In genomic region chr6:41786451-41787218, GRCh38 we compare ENCODE assay signal across 8 cellular contexts. TPM values are rescaled to one million over a fixed set of nuclear protein-coding genes. Genes with fewer than 3 reads are reported as not detected.
A peak's percentile ranks its signal among the peaks of the same experiment; 100 is the strongest.
DNase-seq lines count a peak whose midpoint lies in the region; ATAC-seq and TF ChIP-seq lines count a peak whose summit lies in the region.

No MANE protein-coding gene starts in this region.

- H3K9me2 ChIP-seq in neural cell (ENCODE audit: insufficient read depth, low read length) = no peaks in the 10 kb centered on the region

- no peaks in the 10 kb centered on the region for H3F3A ChIP-seq in neural cell (ENCODE audit: insufficient read depth, low read length, poor library complexity, severe bottlenecking)

- in situ Hi-C loops in KBM-7 (cut with MboI; ENCODE audit: low pct_unique_long_range_greater_than_20kb, low sequenced_read_pairs) = loop anchor here (10.0 kb wide), 1 partner anchor 258 kb away; no protein-coding TSS in a partner anchor

- DNase-seq in DMS153 treated with DMSO at 0.1 percent for 48 hours (lab: John Stamatoyannopoulos, UW; ENCODE audit: unreplicated experiment) (peak; percentile 68), KBM-7 (peak; percentile 76), RWPE1 (ENCODE audit: low spot score) (peak; percentile 85), fibroblast of the conjunctiva (ENCODE audit: low read depth) (peak; percentile 38)
- DNase-seq in activated effector memory CD4-positive, alpha-beta T cell treated with anti-CD3 and anti-CD28 coated beads, Interleukin-2, amount 50 U/mL, for 16 hours = peak; percentile 96
- peak; percentile 87 to 90 for DNase-seq in stimulated activated naive CD8-positive, alpha-beta T cell treated with anti-CD3 and anti-CD28 coated beads, Interleukin-15, amount 100 ng/mL, for 72 hours

- H4K20me1 ChIP-seq in neural cell (ENCODE audit: insufficient read depth) = no peaks in the 10 kb centered on the region

- peak overlapping the region; percentile 89 for H3K27ac ChIP-seq in RWPE1
- H3K27ac ChIP-seq in neural cell (ENCODE audit: low read length) = peak overlapping the region; percentile 79

- H3K4me3 ChIP-seq in neural cell (ENCODE audit: low read length) = peak overlapping the region; percentile 76

- H3K9me3 Mint-ChIP-seq in stimulated activated naive CD8-positive, alpha-beta T cell treated with anti-CD3 and anti-CD28 coated beads, Interleukin-15, amount 100 ng/mL, for 72 hours = no peaks in the 10 kb centered on the region

- CTCF ChIA-PET in RWPE1 (lab: Yijun Ruan, JAX) = interaction anchor here (0.5 to 2.4 kb wide), 26 partner anchors 10 to 993 kb away, joined by 3 to 13 read pairs (median 4); partner anchors contain the start of genes BYSL, MED20 and TAF8

- H3K4me1 Mint-ChIP-seq in stimulated activated naive CD8-positive, alpha-beta T cell treated with anti-CD3 and anti-CD28 coated beads, Interleukin-15, amount 100 ng/mL, for 72 hours = peaks cover 29% of the 10 kb centered on the region

- H3K79me2 ChIP-seq in neural cell (replicated peaks; ENCODE audit: insufficient read depth, low read length) = peaks cover 3% of the 10 kb centered on the region

- H3K9me3 ChIP-seq in neural cell (ENCODE audit: low read length) = no peaks in the 10 kb centered on the region

- POLR2A ChIA-PET in RWPE1 (lab: Yijun Ruan, JAX; ENCODE audit: low non-redundant PET) = interaction anchor here (0.5 to 2.0 kb wide), 2 partner anchors 52 to 64 kb away, joined by 5 to 7 read pairs; no protein-coding TSS in a partner anchor

- TF ChIP-seq CTCF in RWPE1 (conservative IDR thresholded peaks at IDR 0.05; ENCODE audit: low read depth) = peak; percentile 84
- peak; percentile 86 for TF ChIP-seq CTCF in neural cell (IDR thresholded peaks at IDR 0.05; ENCODE audit: poor library complexity, severe bottlenecking)

- H3K4me3 Mint-ChIP-seq in stimulated activated naive CD8-positive, alpha-beta T cell treated with anti-CD3 and anti-CD28 coated beads, Interleukin-15, amount 100 ng/mL, for 72 hours = peak overlapping the region; percentile 94

- H3K27ac Mint-ChIP-seq in stimulated activated naive CD8-positive, alpha-beta T cell treated with anti-CD3 and anti-CD28 coated beads, Interleukin-15, amount 100 ng/mL, for 72 hours = peak overlapping the region; percentile 98 to 99

- ATAC-seq in GM21529 (IDR thresholded peaks at IDR 0.05; ENCODE audit: unreplicated experiment) = peak; percentile 51
- ATAC-seq in stimulated activated naive CD8-positive, alpha-beta T cell treated with anti-CD3 and anti-CD28 coated beads, Interleukin-15, amount 100 ng/mL, for 72 hours = peak; percentile 82

- peak overlapping the region; percentile 78 for H3K4me2 ChIP-seq in neural cell (ENCODE audit: low read length)

- peaks cover under 1% of the 10 kb centered on the region for H3K27me3 Mint-ChIP-seq in stimulated activated naive CD8-positive, alpha-beta T cell treated with anti-CD3 and anti-CD28 coated beads, Interleukin-15, amount 100 ng/mL, for 72 hours

- H3K27me3 ChIP-seq in neural cell (ENCODE audit: insufficient read depth, low read depth, low read length) = no peaks in the 10 kb centered on the region

- H2AFZ ChIP-seq in neural cell (ENCODE audit: low read depth, low read length) = peak overlapping the region; percentile 65

- TF ChIP-seq RAD21 in neural cell (conservative IDR thresholded peaks at IDR 0.05) = peak; percentile 74

- no peak for TF ChIP-seq EP300 in neural cell (conservative IDR thresholded peaks at IDR 0.05; ENCODE audit: poor library complexity, severe bottlenecking)

- peak overlapping the region; percentile 75 for H3K9ac ChIP-seq in neural cell (ENCODE audit: low read length)

- H3K36me3 ChIP-seq in neural cell (ENCODE audit: insufficient read depth, low read length) = no peaks in the 10 kb centered on the region

TF ChIP-seq in neural cell, 6 proteins besides CTCF, POLR2A, EP300 and RAD21:
- TF ChIP-seq TAF1 (IDR thresholded peaks at IDR 0.05; ENCODE audit: low read depth) = no peak
- TF ChIP-seq SMC3 (conservative IDR thresholded peaks at IDR 0.05; ENCODE audit: poor library complexity) = peak; percentile 79
- TF ChIP-seq POLR2AphosphoS5 (IDR thresholded peaks at IDR 0.05) = peak; percentile 39
TF ChIP-seq in neural cell: peak in this region for 2.

RNA-seq across cellular contexts. Expression of gene TOMM6, which starts 0.9 kb away (rescaled TPM):
- 130 and 184 TPM in 2 replicates for polyA plus RNA-seq in neural cell
- polyA minus RNA-seq in neural cell = 42.4 and 43.1 TPM in 2 replicates

RNA-seq across cellular contexts. Expression of gene PRICKLE4, which starts 6.1 kb away (rescaled TPM):
- 1.3 TPM in 1 of 2 replicates, not detected in the other for polyA plus RNA-seq in neural cell
- not detected in 2 replicates for polyA minus RNA-seq in neural cell

RNA-seq across cellular contexts. Expression of gene FRS3, which starts 6.9 kb away (rescaled TPM):
- 14.7 and 15.7 TPM in 2 replicates for polyA plus RNA-seq in neural cell
- polyA minus RNA-seq in neural cell = 11.0 and 17.3 TPM in 2 replicates

RNA-seq across cellular contexts. Expression of gene PGC, which starts 39.4 kb away (rescaled TPM):
- not detected in 2 replicates for polyA plus RNA-seq in neural cell
- polyA minus RNA-seq in neural cell = not detected in 2 replicates

RNA-seq across cellular contexts. Expression of gene TFEB, which starts 51.2 kb away (rescaled TPM):
- 0.24 and 0.46 TPM in 2 replicates for polyA plus RNA-seq in neural cell
- polyA minus RNA-seq in neural cell = 1.2 and 2.7 TPM in 2 replicates

Comparison
In these comparisons a context has a peak if more than half of its experiments do, and no peak if none do; other contexts are left out.
1. Peak in every context shown above with its lines: DNase-seq, ATAC-seq, H3K4me3 ChIP-seq and H3K27ac ChIP-seq.
2. DNase-seq: peak in every context shown above with its lines; median percentile 96 in activated effector memory CD4-positive, alpha-beta T cell treated with anti-CD3 and anti-CD28 coated beads, Interleukin-2, amount 50 U/mL, for 16 hours; 88 in stimulated activated naive CD8-positive, alpha-beta T cell treated with anti-CD3 and anti-CD28 coated beads, Interleukin-15, amount 100 ng/mL, for 72 hours; 85 in RWPE1; 76 in KBM-7; 68 in DMS153 treated with DMSO at 0.1 percent for 48 hours; 38 in fibroblast of the conjunctiva.